Comparison of ENCODE assay signal across 1 cellular context in the genomic region with DNA sequence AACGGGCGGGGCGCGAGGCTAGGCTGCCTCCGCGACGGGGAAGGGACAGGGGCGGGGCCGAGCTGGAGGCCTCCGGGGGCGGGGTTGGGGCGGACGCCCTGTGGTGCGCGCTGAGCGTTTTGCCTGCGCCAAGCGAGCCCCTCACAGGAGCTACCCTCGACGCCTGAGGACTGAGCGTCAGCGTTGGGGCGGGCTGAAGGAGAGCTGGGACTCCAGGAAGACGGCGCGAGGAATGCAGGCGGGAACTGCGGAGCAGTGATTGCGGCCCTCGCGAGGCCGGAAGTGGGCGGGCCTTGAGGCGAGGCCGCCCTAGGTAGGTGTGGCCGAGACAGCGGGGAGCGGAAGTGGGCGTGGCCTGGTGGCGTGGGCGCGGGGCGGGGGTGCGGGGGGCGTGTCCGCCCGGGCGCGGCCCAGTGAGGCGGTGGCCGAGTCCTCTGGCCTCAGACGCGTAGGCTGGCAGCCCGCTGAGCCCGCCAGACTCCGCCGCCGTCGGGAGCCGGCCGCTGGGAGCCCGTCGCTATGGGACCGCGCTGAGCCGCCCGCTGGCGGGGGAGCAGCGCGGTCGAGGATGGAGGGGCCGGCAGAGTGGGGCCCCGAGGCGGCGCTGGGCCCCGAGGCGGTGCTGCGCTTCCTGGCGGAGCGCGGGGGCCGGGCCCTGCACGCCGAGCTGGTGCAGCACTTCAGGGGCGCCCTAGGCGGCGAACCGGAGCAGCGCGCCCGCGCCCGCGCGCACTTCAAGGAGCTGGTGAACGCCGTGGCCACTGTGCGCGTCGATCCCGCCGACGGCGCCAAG.
TF ChIP-seq lines count a peak whose summit lies in the region.

SEPTIN10 (minus strand) TSS at position 45 of the 793 bp plus-strand sequence. CDS start 139 bp downstream, outside the sequence.
SOWAHC (plus strand) TSS at position 443 of the 793 bp plus-strand sequence; CDS start at position 569, 126 bp downstream.

TF ChIP-seq in HepG2, 621 proteins besides CTCF, POLR2A, EP300 and RAD21 (continued from another document and continues in another):
- TF ChIP-seq, protein P1, sequence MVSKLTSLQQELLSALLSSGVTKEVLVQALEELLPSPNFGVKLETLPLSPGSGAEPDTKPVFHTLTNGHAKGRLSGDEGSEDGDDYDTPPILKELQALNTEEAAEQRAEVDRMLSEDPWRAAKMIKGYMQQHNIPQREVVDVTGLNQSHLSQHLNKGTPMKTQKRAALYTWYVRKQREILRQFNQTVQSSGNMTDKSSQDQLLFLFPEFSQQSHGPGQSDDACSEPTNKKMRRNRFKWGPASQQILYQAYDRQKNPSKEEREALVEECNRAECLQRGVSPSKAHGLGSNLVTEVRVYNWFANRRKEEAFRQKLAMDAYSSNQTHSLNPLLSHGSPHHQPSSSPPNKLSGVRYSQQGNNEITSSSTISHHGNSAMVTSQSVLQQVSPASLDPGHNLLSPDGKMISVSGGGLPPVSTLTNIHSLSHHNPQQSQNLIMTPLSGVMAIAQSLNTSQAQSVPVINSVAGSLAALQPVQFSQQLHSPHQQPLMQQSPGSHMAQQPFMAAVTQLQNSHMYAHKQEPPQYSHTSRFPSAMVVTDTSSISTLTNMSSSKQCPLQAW (CRISPR knock-in tag; IDR thresholded peaks at IDR 0.05) = peak; percentile 75
- TF ChIP-seq MXD4 (CRISPR knock-in tag; IDR thresholded peaks at IDR 0.05) (no peak), ZNF142 (CRISPR knock-in tag; IDR thresholded peaks at IDR 0.05) (no peak), KDM5B (CRISPR knock-in tag; IDR thresholded peaks at IDR 0.05; ENCODE audit: borderline replicate concordance) (peak; percentile 55), ZNF333 (CRISPR knock-in tag; IDR thresholded peaks at IDR 0.05; ENCODE audit: borderline replicate concordance) (no peak), ZNF879 (CRISPR knock-in tag; IDR thresholded peaks at IDR 0.05) (peak; percentile 88; the same call in 1 of the 2 replicates), ZNF136 (CRISPR knock-in tag; IDR thresholded peaks at IDR 0.05; ENCODE audit: low read depth) (no peak), ONECUT2 (CRISPR knock-in tag; IDR thresholded peaks at IDR 0.05) (peak; percentile 55; the same call in 1 of the 2 replicates), ZNF12 (CRISPR knock-in tag; IDR thresholded peaks at IDR 0.05) (peak; percentile 61; the same call in 1 of the 2 replicates), ZNF569 (CRISPR knock-in tag; IDR thresholded peaks at IDR 0.05; ENCODE audit: borderline replicate concordance) (no peak), CENPT (CRISPR knock-in tag; IDR thresholded peaks at IDR 0.05; ENCODE audit: low read depth) (no peak), YY1 (IDR thresholded peaks at IDR 0.05; ENCODE audit: insufficient read depth, insufficient replicate concordance, low read depth, low read length) (peak; percentile 64), ZNF343 (CRISPR knock-in tag; IDR thresholded peaks at IDR 0.05) (peak; percentile 67; the same call in 1 of the 2 replicates), NONO (IDR thresholded peaks at IDR 0.05) (no peak), NONO (CRISPR knock-in tag; conservative IDR thresholded peaks at IDR 0.05) (peak; percentile 81), CHD4 (IDR thresholded peaks at IDR 0.05; ENCODE audit: borderline replicate concordance, low read length) (no peak), U2AF1 (optimal IDR thresholded peaks at IDR 0.05; ENCODE audit: low read depth, low read length) (no peak), NFE2L1 (CRISPR knock-in tag; IDR thresholded peaks at IDR 0.05; ENCODE audit: borderline replicate concordance) (no peak), MAFG (CRISPR knock-in tag; IDR thresholded peaks at IDR 0.05) (no peak), ZNF747 (CRISPR knock-in tag; IDR thresholded peaks at IDR 0.05; ENCODE audit: borderline replicate concordance) (peak; percentile 84; the same call in 1 of the 2 replicates), ZZZ3 (CRISPR knock-in tag; IDR thresholded peaks at IDR 0.05; ENCODE audit: borderline replicate concordance) (peak; percentile 80; the same call in 1 of the 2 replicates), KLF13 (CRISPR knock-in tag; IDR thresholded peaks at IDR 0.05) (peak; percentile 35; the same call in 1 of the 2 replicates), KDM2A (CRISPR knock-in tag; IDR thresholded peaks at IDR 0.05; ENCODE audit: borderline replicate concordance, low read depth) (peak; percentile 94), ZNF720 (CRISPR knock-in tag; IDR thresholded peaks at IDR 0.05) (no peak), ZNF572 (CRISPR knock-in tag; IDR thresholded peaks at IDR 0.05) (no peak), SRSF1 (optimal IDR thresholded peaks at IDR 0.05; ENCODE audit: low read depth, low read length) (no peak), CSRNP2 (CRISPR knock-in tag; conservative IDR thresholded peaks at IDR 0.05; ENCODE audit: low read depth) (no peak), ZFP1 (CRISPR knock-in tag; IDR thresholded peaks at IDR 0.05) (no peak), SNAPC4 (CRISPR knock-in tag; IDR thresholded peaks at IDR 0.05) (no peak)
- TF ChIP-seq, protein P2, sequence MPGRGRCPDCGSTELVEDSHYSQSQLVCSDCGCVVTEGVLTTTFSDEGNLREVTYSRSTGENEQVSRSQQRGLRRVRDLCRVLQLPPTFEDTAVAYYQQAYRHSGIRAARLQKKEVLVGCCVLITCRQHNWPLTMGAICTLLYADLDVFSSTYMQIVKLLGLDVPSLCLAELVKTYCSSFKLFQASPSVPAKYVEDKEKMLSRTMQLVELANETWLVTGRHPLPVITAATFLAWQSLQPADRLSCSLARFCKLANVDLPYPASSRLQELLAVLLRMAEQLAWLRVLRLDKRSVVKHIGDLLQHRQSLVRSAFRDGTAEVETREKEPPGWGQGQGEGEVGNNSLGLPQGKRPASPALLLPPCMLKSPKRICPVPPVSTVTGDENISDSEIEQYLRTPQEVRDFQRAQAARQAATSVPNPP (CRISPR knock-in tag; IDR thresholded peaks at IDR 0.05) = peak; percentile 90; the same call in 1 of the 2 replicates
- TF ChIP-seq, protein P3, sequence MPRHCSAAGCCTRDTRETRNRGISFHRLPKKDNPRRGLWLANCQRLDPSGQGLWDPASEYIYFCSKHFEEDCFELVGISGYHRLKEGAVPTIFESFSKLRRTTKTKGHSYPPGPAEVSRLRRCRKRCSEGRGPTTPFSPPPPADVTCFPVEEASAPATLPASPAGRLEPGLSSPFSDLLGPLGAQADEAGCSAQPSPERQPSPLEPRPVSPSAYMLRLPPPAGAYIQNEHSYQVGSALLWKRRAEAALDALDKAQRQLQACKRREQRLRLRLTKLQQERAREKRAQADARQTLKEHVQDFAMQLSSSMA (CRISPR knock-in tag; IDR thresholded peaks at IDR 0.05) = peak; percentile 86
- TF ChIP-seq, protein P4, sequence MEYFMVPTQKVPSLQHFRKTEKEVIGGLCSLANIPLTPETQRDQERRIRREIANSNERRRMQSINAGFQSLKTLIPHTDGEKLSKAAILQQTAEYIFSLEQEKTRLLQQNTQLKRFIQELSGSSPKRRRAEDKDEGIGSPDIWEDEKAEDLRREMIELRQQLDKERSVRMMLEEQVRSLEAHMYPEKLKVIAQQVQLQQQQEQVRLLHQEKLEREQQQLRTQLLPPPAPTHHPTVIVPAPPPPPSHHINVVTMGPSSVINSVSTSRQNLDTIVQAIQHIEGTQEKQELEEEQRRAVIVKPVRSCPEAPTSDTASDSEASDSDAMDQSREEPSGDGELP (IDR thresholded peaks at IDR 0.05; ENCODE audit: borderline replicate concordance, low read depth) = 0 out of 2 replicates have a peak, but pooled peaks have one; percentile 19
